In the genomic region with DNA sequence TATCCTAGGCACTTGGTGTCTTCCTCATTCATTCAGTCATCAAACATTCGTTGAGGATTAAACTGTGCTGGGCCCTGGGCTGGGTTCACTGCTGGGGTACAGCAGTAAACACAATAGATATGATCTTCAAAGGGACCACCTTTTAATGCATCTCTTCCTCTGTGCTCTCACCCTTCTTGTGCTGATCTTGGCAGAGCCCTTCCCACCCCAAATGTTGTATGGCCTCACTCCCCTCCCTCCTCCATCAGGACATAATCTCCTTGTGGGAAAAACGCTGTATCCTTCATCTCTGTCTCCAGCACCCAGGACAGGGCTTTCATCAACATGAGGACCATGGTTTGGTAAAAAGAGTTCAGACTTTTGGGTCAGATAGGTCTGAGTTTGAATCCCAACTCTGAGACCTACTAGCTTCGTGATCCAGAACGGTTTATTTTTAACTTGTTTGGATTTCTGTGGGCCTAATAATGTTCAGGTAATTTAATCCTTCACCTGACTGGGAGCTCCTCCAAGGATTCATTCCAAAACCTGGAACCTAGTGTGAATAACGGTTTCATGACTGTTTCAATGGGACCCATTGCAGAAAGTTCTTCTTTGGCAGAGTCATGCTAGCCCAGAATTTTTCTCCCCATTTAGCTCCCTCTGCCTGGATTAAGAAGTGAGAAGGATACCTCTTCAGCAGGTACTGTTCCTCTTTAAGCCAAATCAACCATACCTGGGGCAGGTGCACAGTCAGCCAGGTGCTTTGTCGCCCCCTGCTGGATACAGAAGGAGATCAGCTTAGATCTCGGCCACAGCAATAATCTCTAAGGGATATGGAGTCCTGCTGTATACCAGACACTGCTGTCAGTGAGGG, we compare ENCODE assay signal across 8 cellular contexts. TPM values are rescaled to one million over a fixed set of nuclear protein-coding genes. Genes with fewer than 3 reads are reported as not detected.
DNase-seq lines count a peak whose midpoint lies in the region; ATAC-seq and TF ChIP-seq lines count a peak whose summit lies in the region.

No MANE protein-coding gene starts in this region.

- POLR2A ChIA-PET in WTC11 (lab: Charles Lee) = no interaction called here

- ATAC-seq in WTC11 (peak; percentile 84), GM18909 (IDR thresholded peaks at IDR 0.05; ENCODE audit: poor library complexity, unreplicated experiment) (no peak)

- peak; percentile 57 for DNase-seq in A172 (ENCODE audit: low spot score)
- DNase-seq in GM12865 (ENCODE audit: low read depth) = peak; percentile 55
- DNase-seq in LNCaP clone FGC (ENCODE audit: low read depth) = peak; percentile 43
- peak; percentile 77 for DNase-seq in WTC11 (ENCODE audit: low spot score)
- peak; percentile 32 for DNase-seq in cerebellar cortex (ENCODE audit: low spot score)
- peak; percentile 72 for DNase-seq in nephron progenitor cell
- DNase-seq in superior temporal gyrus (ENCODE audit: extremely low spot score) = no peak

- H3K4me1 Mint-ChIP-seq in WTC11 (no peaks in the 10 kb centered on the region), nephron progenitor cell (peaks cover 11% of the 10 kb centered on the region)

- no peaks in the 10 kb centered on the region for H3K36me3 Mint-ChIP-seq in WTC11
- H3K36me3 Mint-ChIP-seq in nephron progenitor cell (ENCODE audit: low read depth) = no peaks in the 10 kb centered on the region

- H3K27ac Mint-ChIP-seq in WTC11 = no peak overlapping the region
- H3K27ac Mint-ChIP-seq in nephron progenitor cell = no peak overlapping the region

- H3K4me3 Mint-ChIP-seq in WTC11 = no peak overlapping the region
- H3K4me3 Mint-ChIP-seq in nephron progenitor cell = no peak overlapping the region

- no peak overlapping the region for H3K4me3 ChIP-seq in GM12865 (ENCODE audit: low read depth, low read length)
- no peak overlapping the region for H3K4me3 ChIP-seq in LNCaP clone FGC (ENCODE audit: low read depth, low read length)

- TF ChIP-seq CTCF in GM12865 (IDR thresholded peaks at IDR 0.05; ENCODE audit: insufficient read depth, low read depth, low read length, missing control alignments) (peak; percentile 83), LNCaP clone FGC (IDR thresholded peaks at IDR 0.05; ENCODE audit: control insufficient read depth, extremely low read depth, insufficient read depth) (peak; percentile 97), WTC11 (IDR thresholded peaks at IDR 0.05) (peak; percentile 88), nephron progenitor cell (IDR thresholded peaks at IDR 0.05) (peak; percentile 86)

- no peaks in the 10 kb centered on the region for H3K9me3 Mint-ChIP-seq in WTC11
- no peaks in the 10 kb centered on the region for H3K9me3 Mint-ChIP-seq in nephron progenitor cell

- H3K27me3 Mint-ChIP-seq in WTC11 (ENCODE audit: low read depth) (peaks cover 82% of the 10 kb centered on the region), nephron progenitor cell (ENCODE audit: low read depth, poor library complexity) (peaks cover 94% of the 10 kb centered on the region)

- CTCF ChIA-PET in WTC11 (lab: Charles Lee) = interaction anchor here (0.6 to 2.9 kb wide), 25 partner anchors 8 to 658 kb away, joined by 3 to 43 read pairs (median 4); a partner anchor contains a TSS

TF ChIP-seq in WTC11, 78 proteins besides CTCF, POLR2A, EP300 and RAD21:
- TF ChIP-seq NFE2L1 (CRISPR knock-in tag; IDR thresholded peaks at IDR 0.05) = no peak
- TF ChIP-seq, protein P1, sequence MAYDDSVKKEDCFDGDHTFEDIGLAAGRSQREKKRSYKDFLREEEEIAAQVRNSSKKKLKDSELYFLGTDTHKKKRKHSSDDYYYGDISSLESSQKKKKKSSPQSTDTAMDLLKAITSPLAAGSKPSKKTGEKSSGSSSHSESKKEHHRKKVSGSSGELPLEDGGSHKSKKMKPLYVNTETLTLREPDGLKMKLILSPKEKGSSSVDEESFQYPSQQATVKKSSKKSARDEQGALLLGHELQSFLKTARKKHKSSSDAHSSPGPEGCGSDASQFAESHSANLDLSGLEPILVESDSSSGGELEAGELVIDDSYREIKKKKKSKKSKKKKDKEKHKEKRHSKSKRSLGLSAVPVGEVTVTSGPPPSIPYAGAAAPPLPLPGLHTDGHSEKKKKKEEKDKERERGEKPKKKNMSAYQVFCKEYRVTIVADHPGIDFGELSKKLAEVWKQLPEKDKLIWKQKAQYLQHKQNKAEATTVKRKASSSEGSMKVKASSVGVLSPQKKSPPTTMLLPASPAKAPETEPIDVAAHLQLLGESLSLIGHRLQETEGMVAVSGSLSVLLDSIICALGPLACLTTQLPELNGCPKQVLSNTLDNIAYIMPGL (CRISPR knock-in tag; IDR thresholded peaks at IDR 0.05) = 0 out of 2 replicates have a peak, but pooled peaks have one; percentile 33

RNA-seq across cellular contexts. Expression of a gene that starts 5.2 kb away (rescaled TPM):
- total RNA-seq in A172 (2014; rRNA removed; shearing (Covaris generic)) = not detected in 2 replicates
- 0.04 to 0.07 TPM in 2 of 3 replicates, not detected in the other for total RNA-seq in WTC11 (2021)
